Comparison of ENCODE assay signal across 23 cellular contexts in genomic region chr3:26350853-26351252, GRCh38.
"Had no signal": no experiment of that assay in that cellular context is flagged by ENCODE, and none has a peak within 500 bp of the region (broad histone marks: within the 10 kb centered on the region; RNA-seq: fewer than 3 reads in every experiment).

No MANE protein-coding gene starts in this region.

- H3K4me3 ChIP-seq: heart left ventricle, right lobe of liver, skin epidermis, stomach, transverse colon, vagina had no signal

- DNase-seq: activated B cell treated with CpG ODN at 0.5 μM for 24 hours; activated CD4-positive, alpha-beta T cell treated with anti-CD3 and anti-CD28 coated beads for 4 hours; activated CD4-positive, alpha-beta T cell treated with anti-CD3 and anti-CD28 coated beads, Interleukin-2, amount 50 U/mL, for 48 hours; activated CD8-positive, alpha-beta memory T cell treated with anti-CD3 and anti-CD28 coated beads, Interleukin-2, amount 50 U/mL, for 48 hours; activated naive CD4-positive, alpha-beta T cell treated with Interleukin-2 at 50 U/mL for 16 hours; activated naive CD8-positive, alpha-beta T cell treated with anti-CD3 and anti-CD28 coated beads for 36 hours; activated T-cell treated with anti-CD3 and anti-CD28 coated beads, Interleukin-2, amount 50 U/mL, for 4 hours; amniotic stem cell; cortex of kidney; heart left ventricle; immature natural killer cell; left ventricle myocardium superior; naive B cell; nucleus accumbens; right lobe of liver; stimulated activated CD4-positive, alpha-beta T cell treated with anti-CD3 and anti-CD28 coated beads, Interleukin-2, amount 100 ng/mL, for 24 hours; stomach; transverse colon had no signal

- H3K36me3 ChIP-seq: heart left ventricle, right lobe of liver, stomach, transverse colon, vagina had no signal

- H3K27ac ChIP-seq: heart left ventricle, right lobe of liver, skin epidermis, stomach, transverse colon, vagina had no signal

- ATAC-seq: activated T-cell treated with anti-CD3 and anti-CD28 coated beads, Interleukin-2, amount 50 U/mL, for 4 hours; heart left ventricle; left ventricle myocardium superior; right lobe of liver; stimulated activated memory B cell treated with anti-CD40 and anti-IgM and Interleukin-4, amounts not matched to agents 10 μg/mL and 1 μg/mL and 100 μg/mL, for 72 hours had no signal

- H3K27ac Mint-ChIP-seq: activated B cell treated with CpG ODN at 0.5 μM for 24 hours; activated naive CD8-positive, alpha-beta T cell treated with anti-CD3 and anti-CD28 coated beads for 36 hours; immature natural killer cell; memory B cell; naive B cell; stimulated activated memory B cell treated with anti-CD40 and anti-IgM and Interleukin-4, amounts not matched to agents 10 μg/mL and 1 μg/mL and 100 μg/mL, for 72 hours; T-helper 1 cell treated with Interleukin-12 subunit alpha and Interleukin-12 subunit beta and Interleukin-4 antibody, amounts not matched to agents 30 μg/mL and 1 μg/mL, for 36 hours had no signal

- H3K9me3 ChIP-seq: vagina had no signal

- H3K4me3 Mint-ChIP-seq: activated B cell treated with CpG ODN at 0.5 μM for 24 hours; activated naive CD8-positive, alpha-beta T cell treated with anti-CD3 and anti-CD28 coated beads for 36 hours; activated T-cell treated with anti-CD3 and anti-CD28 coated beads, Interleukin-2, amount 50 U/mL, for 4 hours; immature natural killer cell; memory B cell; naive B cell; stimulated activated memory B cell treated with anti-CD40 and anti-IgM and Interleukin-4, amounts not matched to agents 10 μg/mL and 1 μg/mL and 100 μg/mL, for 72 hours; T-helper 1 cell treated with Interleukin-12 subunit alpha and Interleukin-12 subunit beta and Interleukin-4 antibody, amounts not matched to agents 30 μg/mL and 1 μg/mL, for 36 hours had no signal

- H3K36me3 Mint-ChIP-seq: activated naive CD8-positive, alpha-beta T cell treated with anti-CD3 and anti-CD28 coated beads for 36 hours; immature natural killer cell; memory B cell; naive B cell; stimulated activated memory B cell treated with anti-CD40 and anti-IgM and Interleukin-4, amounts not matched to agents 10 μg/mL and 1 μg/mL and 100 μg/mL, for 72 hours had no signal

- H3K27me3 ChIP-seq: heart left ventricle, right lobe of liver, stomach, transverse colon, vagina had no signal

- H3K4me1 ChIP-seq: right lobe of liver, stomach, transverse colon, vagina had no signal

- H3K27me3 Mint-ChIP-seq: activated B cell treated with CpG ODN at 0.5 μM for 24 hours; activated naive CD8-positive, alpha-beta T cell treated with anti-CD3 and anti-CD28 coated beads for 36 hours; memory B cell; naive B cell; stimulated activated memory B cell treated with anti-CD40 and anti-IgM and Interleukin-4, amounts not matched to agents 10 μg/mL and 1 μg/mL and 100 μg/mL, for 72 hours had no signal

- H3K4me1 Mint-ChIP-seq: activated B cell treated with CpG ODN at 0.5 μM for 24 hours; activated naive CD8-positive, alpha-beta T cell treated with anti-CD3 and anti-CD28 coated beads for 36 hours; immature natural killer cell; memory B cell; naive B cell; stimulated activated memory B cell treated with anti-CD40 and anti-IgM and Interleukin-4, amounts not matched to agents 10 μg/mL and 1 μg/mL and 100 μg/mL, for 72 hours had no signal
